Comparison of ENCODE assay signal across 34 cellular contexts in the genomic region with DNA sequence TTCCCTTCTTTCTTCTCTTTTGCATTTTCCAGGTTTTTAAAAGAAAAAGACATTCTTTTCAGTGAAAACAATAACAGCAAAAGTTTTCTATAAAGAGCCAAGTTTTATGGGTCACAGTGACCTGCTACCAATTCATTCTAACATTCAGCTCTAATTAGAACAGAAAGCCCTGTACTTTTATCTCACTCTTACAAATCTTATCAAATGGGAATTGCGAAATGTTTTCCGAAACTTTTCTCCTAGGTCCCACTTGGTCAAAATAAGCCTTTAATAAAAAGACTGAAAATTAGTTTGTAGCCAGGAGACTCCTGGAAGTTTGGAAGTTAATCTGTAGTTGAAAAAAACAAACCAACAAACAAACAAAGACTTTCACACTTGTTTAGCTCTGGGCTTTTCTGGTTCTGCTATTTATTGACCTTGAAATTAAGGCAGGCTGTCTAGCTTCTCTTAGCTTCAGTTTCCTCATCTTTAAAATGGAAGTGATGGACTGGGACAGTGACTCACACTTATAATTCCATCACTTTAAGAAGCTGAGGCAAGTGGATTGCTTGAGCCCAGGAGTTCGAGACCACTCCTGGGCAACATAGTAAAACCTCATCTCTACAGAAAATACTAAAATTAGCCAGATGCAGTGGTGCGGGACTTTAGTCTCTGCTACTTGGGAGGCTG.
"Had no signal": no experiment of that assay in that cellular context is flagged by ENCODE, and none has a peak within 500 bp of the region (broad histone marks: within the 10 kb centered on the region; RNA-seq: fewer than 3 reads in every experiment).

No MANE protein-coding gene starts in this region.

- H3K4me1 ChIP-seq: adrenal gland, body of pancreas, breast epithelium had no signal

- DNase-seq: activated B cell treated with CpG ODN at 0.5 μM for 24 hours; activated CD4-positive, alpha-beta memory T cell treated with anti-CD3 and anti-CD28 coated beads for 36 hours; activated CD4-positive, alpha-beta T cell treated with anti-CD3 and anti-CD28 coated beads for 4 hours; activated CD4-positive, alpha-beta T cell treated with anti-CD3 and anti-CD28 coated beads, Interleukin-2, amount 10 ng/mL, durations not matched to agents 24 days and 14 days; activated CD4-positive, alpha-beta T cell treated with anti-CD3 and anti-CD28 coated beads, Interleukin-2, amount 50 U/mL, for 1 hour; activated CD4-positive, alpha-beta T cell treated with anti-CD3 and anti-CD28 coated beads, Interleukin-2, amount 50 U/mL, for 4 hours; activated CD4-positive, CD25-positive, alpha-beta regulatory T cell treated with anti-CD3 and anti-CD28 coated beads, Interleukin-2, amount 50 U/mL, for 72 hours; activated CD8-positive, alpha-beta memory T cell treated with anti-CD3 and anti-CD28 coated beads, Interleukin-2, amount 50 U/mL, for 4 hours; activated CD8-positive, alpha-beta T cell treated with anti-CD3 and anti-CD28 coated beads for 36 hours; activated effector memory CD4-positive, alpha-beta T cell treated with anti-CD3 and anti-CD28 coated beads, Interleukin-2, amount 50 U/mL, for 16 hours; activated gamma-delta T cell treated with Interleukin-2 at 50 U/mL for 16 hours; activated naive CD4-positive, alpha-beta T cell; activated naive CD4-positive, alpha-beta T cell treated with anti-CD3 and anti-CD28 coated beads for 36 hours; activated naive CD4-positive, alpha-beta T cell treated with anti-CD3 and anti-CD28 coated beads, Interleukin-2, amount 50 U/mL, for 16 hours; activated naive CD8-positive, alpha-beta T cell treated with anti-CD3 and anti-CD28 coated beads for 36 hours; activated T-cell treated with anti-CD3 and anti-CD28 coated beads for 4 hours; activated T-cell treated with anti-CD3 and anti-CD28 coated beads, Interleukin-2, amount 50 U/mL, for 1 hour; activated T-cell treated with anti-CD3 and anti-CD28 coated beads, Interleukin-2, amount 50 U/mL, for 4 hours; activated T-cell treated with anti-CD3 and anti-CD28 coated beads, Interleukin-2, amount 50 U/mL, for 72 hours; adrenal gland; amniotic stem cell; aorta; body of pancreas; brain microvascular endothelial cell; caudate nucleus; T-helper 1 cell; T-helper 2 cell; T-helper 9 cell had no signal

- H3K9me3 ChIP-seq: adrenal gland, body of pancreas, breast epithelium had no signal

- FAIRE-seq: astrocyte, TTC549 had no signal

- H3K27ac ChIP-seq: adrenal gland, body of pancreas, brain microvascular endothelial cell, breast epithelium, VCaP had no signal

- H3K27me3 ChIP-seq: adrenal gland, body of pancreas, brain microvascular endothelial cell, breast epithelium had no signal

- H3K36me3 ChIP-seq: adrenal gland, brain microvascular endothelial cell, breast epithelium had no signal

- H3K4me3 ChIP-seq: adrenal gland, body of pancreas, breast epithelium had no signal

- ATAC-seq: activated CD8-positive, alpha-beta T cell treated with anti-CD3 and anti-CD28 coated beads for 36 hours; activated naive CD4-positive, alpha-beta T cell treated with anti-CD3 and anti-CD28 coated beads, Interleukin-2, amount 50 U/mL, for 72 hours; activated T-cell treated with anti-CD3 and anti-CD28 coated beads, Interleukin-2, amount 50 U/mL, for 4 hours; activated T-cell treated with anti-CD3 and anti-CD28 coated beads, Interleukin-2, amount 50 U/mL, for 72 hours; activated T-helper 17 cell treated with anti-CD3 and anti-CD28 coated beads, Interleukin-2, amount 50 U/mL, for 72 hours; body of pancreas had no signal
